Comparison of ENCODE assay signal across 11 cellular contexts in genomic region chr3:37905987-37906674, GRCh38. TPM values are rescaled to one million over a fixed set of nuclear protein-coding genes. Genes with fewer than 3 reads are reported as not detected.
DNase-seq lines count a peak whose midpoint lies in the region; ATAC-seq and TF ChIP-seq lines count a peak whose summit lies in the region.
"Had no signal": no experiment of that assay in that cellular context is flagged by ENCODE, and none has a peak within 500 bp of the region (broad histone marks: within the 10 kb centered on the region; RNA-seq: fewer than 3 reads in every experiment).

No MANE protein-coding gene starts in this region.

- no peak for ATAC-seq in activated naive CD8-positive, alpha-beta T cell treated with anti-CD3 and anti-CD28 coated beads, Interleukin-2, amount 50 U/mL, for 24 hours
- ATAC-seq in lower lobe of right lung (no peak), GM19455 (IDR thresholded peaks at IDR 0.05; ENCODE audit: unreplicated experiment) (no peak)
- no peak for ATAC-seq in naive thymus-derived CD4-positive, alpha-beta T cell

- H3K4me1 Mint-ChIP-seq in activated naive CD8-positive, alpha-beta T cell (ENCODE audit: low read depth): peaks cover 32% of the 10 kb centered on the region
- peaks cover 34% of the 10 kb centered on the region for H3K4me1 Mint-ChIP-seq in activated naive CD8-positive, alpha-beta T cell treated with anti-CD3 and anti-CD28 coated beads, Interleukin-2, amount 50 U/mL, for 24 hours
- H3K4me1 Mint-ChIP-seq in type B pancreatic cell (ENCODE audit: unreplicated experiment): peaks cover 69% of the 10 kb centered on the region
- H3K4me1 Mint-ChIP-seq in naive thymus-derived CD4-positive, alpha-beta T cell: peaks cover 18 to 74% (median 32%) of the 10 kb centered on the region in 7 donors

- H3K9me3 Mint-ChIP-seq in activated naive CD8-positive, alpha-beta T cell (ENCODE audit: low read depth): no peaks in the 10 kb centered on the region
- no peaks in the 10 kb centered on the region for H3K9me3 Mint-ChIP-seq in activated naive CD8-positive, alpha-beta T cell treated with anti-CD3 and anti-CD28 coated beads, Interleukin-2, amount 50 U/mL, for 24 hours
- H3K9me3 Mint-ChIP-seq in type B pancreatic cell: peaks cover 4% of the 10 kb centered on the region
- H3K9me3 Mint-ChIP-seq in naive thymus-derived CD4-positive, alpha-beta T cell: no peaks in the 10 kb centered on the region
- H3K9me3 Mint-ChIP-seq: activated naive CD4-positive, alpha-beta T cell treated with anti-CD3 and anti-CD28 coated beads, Interleukin-2, amount 50 U/mL, for 72 hours had no signal

- peaks cover 1% of the 10 kb centered on the region for H3K27me3 Mint-ChIP-seq in activated naive CD8-positive, alpha-beta T cell
- peaks cover 9% of the 10 kb centered on the region for H3K27me3 Mint-ChIP-seq in activated naive CD8-positive, alpha-beta T cell treated with anti-CD3 and anti-CD28 coated beads, Interleukin-2, amount 50 U/mL, for 24 hours
- no peaks in the 10 kb centered on the region for H3K27me3 Mint-ChIP-seq in type B pancreatic cell
- no peaks in the 10 kb centered on the region for H3K27me3 Mint-ChIP-seq in naive thymus-derived CD4-positive, alpha-beta T cell

- in situ Hi-C loops in brain microvascular endothelial cell (cut with HindIII; ENCODE audit: low pct_ligation_motif_present, low sequenced_read_pairs): no loop called here

- no peak overlapping the region for H3K4me3 Mint-ChIP-seq in activated naive CD8-positive, alpha-beta T cell
- no peak overlapping the region for H3K4me3 Mint-ChIP-seq in activated naive CD8-positive, alpha-beta T cell treated with anti-CD3 and anti-CD28 coated beads, Interleukin-2, amount 50 U/mL, for 24 hours
- peak overlapping the region; percentile 5 for H3K4me3 Mint-ChIP-seq in type B pancreatic cell
- H3K4me3 Mint-ChIP-seq in naive thymus-derived CD4-positive, alpha-beta T cell: peak overlapping the region in 3 of 10 donors; percentile 14 to 70 (median 49)

- peaks cover 45% of the 10 kb centered on the region for H3K4me1 ChIP-seq in lower lobe of right lung
- H3K4me1 ChIP-seq in naive thymus-derived CD4-positive, alpha-beta T cell (ENCODE audit: control insufficient read depth in 2 of 2, insufficient read depth in 2 of 2, low read length in 2 of 2): peaks cover 8 to 16% of the 10 kb centered on the region in 2 donors

- no peaks in the 10 kb centered on the region for H3K36me3 Mint-ChIP-seq in activated naive CD8-positive, alpha-beta T cell
- H3K36me3 Mint-ChIP-seq in activated naive CD8-positive, alpha-beta T cell treated with anti-CD3 and anti-CD28 coated beads, Interleukin-2, amount 50 U/mL, for 24 hours (ENCODE audit: low read depth): no peaks in the 10 kb centered on the region
- H3K36me3 Mint-ChIP-seq in type B pancreatic cell: peaks cover 8% of the 10 kb centered on the region
- peaks cover 0 to 5% (median 0%) of the 10 kb centered on the region in 5 donors for H3K36me3 Mint-ChIP-seq in naive thymus-derived CD4-positive, alpha-beta T cell
- H3K36me3 Mint-ChIP-seq: activated naive CD4-positive, alpha-beta T cell treated with anti-CD3 and anti-CD28 coated beads, Interleukin-2, amount 50 U/mL, for 72 hours had no signal

- H3K36me3 ChIP-seq in brain microvascular endothelial cell (replicated peaks) (no peaks in the 10 kb centered on the region), lower lobe of right lung (no peaks in the 10 kb centered on the region)
- no peaks in the 10 kb centered on the region for H3K36me3 ChIP-seq in naive thymus-derived CD4-positive, alpha-beta T cell (ENCODE audit: control insufficient read depth in 2 of 3, insufficient read depth in 3 of 3, low read length in 3 of 3)
- H3K36me3 ChIP-seq: HAP-1, neutrophil had no signal

- H3K27ac ChIP-seq in brain microvascular endothelial cell (no peak overlapping the region), lower lobe of right lung (peak overlapping the region; percentile 44)
- no peak overlapping the region for H3K27ac ChIP-seq in naive thymus-derived CD4-positive, alpha-beta T cell (ENCODE audit: low read depth, low read length)
- H3K27ac ChIP-seq: neutrophil had no signal

- no peak for DNase-seq in activated naive CD8-positive, alpha-beta T cell treated with anti-CD3 and anti-CD28 coated beads, Interleukin-2, amount 50 U/mL, for 24 hours
- peak; percentile 22 for DNase-seq in brain microvascular endothelial cell
- no peak for DNase-seq in lower lobe of right lung
- no peak for DNase-seq in type B pancreatic cell (ENCODE audit: extremely low spot score, unreplicated experiment)
- DNase-seq in hippocampal formation (lab: John Stamatoyannopoulos, UW): no peak
- no peak for DNase-seq in naive thymus-derived CD4-positive, alpha-beta T cell

- CTCF ChIA-PET in naive thymus-derived CD4-positive, alpha-beta T cell (lab: Charles Lee): interaction anchor here (0.6 kb wide), 1 partner anchor 61 kb away, joined by 4 read pairs; no protein-coding TSS in a partner anchor

- H3K4me3 ChIP-seq in brain microvascular endothelial cell (ENCODE audit: low read depth, low read length) (no peak overlapping the region), lower lobe of right lung (no peak overlapping the region)
- no peak overlapping the region for H3K4me3 ChIP-seq in naive thymus-derived CD4-positive, alpha-beta T cell (ENCODE audit: low read length)
- H3K4me3 ChIP-seq: HAP-1 had no signal

- POLR2A ChIA-PET in naive thymus-derived CD4-positive, alpha-beta T cell (lab: Charles Lee): no interaction called here

- intact Hi-C loops in lower lobe of right lung (cut with DNase I): no loop called here
- intact Hi-C loops in naive thymus-derived CD4-positive, alpha-beta T cell (cut with micrococcal nuclease): loop anchor here in 1 of 2 donors (10.0 kb wide), 1 partner anchor 59 kb away; no protein-coding TSS in a partner anchor

- TF ChIP-seq CTCF in brain microvascular endothelial cell (IDR thresholded peaks at IDR 0.05; ENCODE audit: low read depth, low read length, missing control alignments) (no peak), lower lobe of right lung (IDR thresholded peaks at IDR 0.05) (no peak), type B pancreatic cell (conservative IDR thresholded peaks at IDR 0.05) (no peak)

- H3K27me3 ChIP-seq in brain microvascular endothelial cell (replicated peaks): no peaks in the 10 kb centered on the region
- no peaks in the 10 kb centered on the region for H3K27me3 ChIP-seq in lower lobe of right lung (ENCODE audit: low read depth)
- no peaks in the 10 kb centered on the region for H3K27me3 ChIP-seq in naive thymus-derived CD4-positive, alpha-beta T cell (ENCODE audit: control insufficient read depth in 2 of 2, insufficient read depth in 2 of 2, low read length in 2 of 2)
- H3K27me3 ChIP-seq: neutrophil had no signal

- H3K27ac Mint-ChIP-seq in activated naive CD8-positive, alpha-beta T cell: peak overlapping the region; percentile 67
- H3K27ac Mint-ChIP-seq in activated naive CD8-positive, alpha-beta T cell treated with anti-CD3 and anti-CD28 coated beads, Interleukin-2, amount 50 U/mL, for 24 hours: no peak overlapping the region
- peak overlapping the region; percentile 72 for H3K27ac Mint-ChIP-seq in type B pancreatic cell
- peak overlapping the region in 3 of 9 donors; percentile 30 to 87 (median 62) for H3K27ac Mint-ChIP-seq in naive thymus-derived CD4-positive, alpha-beta T cell

- no peaks in the 10 kb centered on the region for H3K9me3 ChIP-seq in lower lobe of right lung
- H3K9me3 ChIP-seq in naive thymus-derived CD4-positive, alpha-beta T cell (ENCODE audit: control insufficient read depth in 2 of 3, low read length in 3 of 3): no peaks in the 10 kb centered on the region
- H3K9me3 ChIP-seq: HAP-1, neutrophil had no signal

RNA-seq across cellular contexts. Expression of gene CTDSPL, which starts 44.5 kb away (rescaled TPM):
- 60.3 TPM for total RNA-seq in lower lobe of right lung
- total RNA-seq in type B pancreatic cell (ENCODE audit: low replicate concordance): 72.7 and 98.4 TPM in 2 replicates
- total RNA-seq in naive thymus-derived CD4-positive, alpha-beta T cell: 1 to 10 TPM; 1.5 to 5.6 (median 1.7) TPM
- polyA plus RNA-seq in naive thymus-derived CD4-positive, alpha-beta T cell: under 1 TPM; 0.15 to 0.58 TPM
